Comparison of ENCODE assay signal across 1 cellular context in the genomic region with DNA sequence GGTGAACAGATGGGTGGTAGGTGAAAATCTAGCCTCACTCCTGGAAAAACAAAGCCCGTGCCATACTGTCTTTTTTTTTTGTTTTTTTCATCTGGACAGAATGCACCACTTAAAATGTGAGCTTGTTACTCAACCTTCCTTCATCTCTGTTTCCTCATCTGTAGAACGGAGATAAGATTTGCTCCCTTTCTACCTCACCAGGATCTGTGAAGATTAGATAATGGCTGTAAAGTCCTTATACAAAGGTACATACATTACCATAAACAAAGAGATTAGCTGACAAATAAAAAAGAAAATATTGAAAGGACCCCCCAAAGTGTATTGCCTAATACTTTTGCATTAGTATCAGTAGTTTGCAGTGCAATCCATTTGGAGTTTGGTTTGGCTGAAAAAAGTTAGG.
TF ChIP-seq lines count a peak whose summit lies in the region.

No MANE protein-coding gene starts in this region.

TF ChIP-seq in GM23338, 12 proteins besides CTCF, POLR2A, EP300 and RAD21 (continued from another document):
- no peak for TF ChIP-seq POLR2AphosphoS5 (IDR thresholded peaks at IDR 0.05; ENCODE audit: low read depth)
- no peak for TF ChIP-seq EZH2 (IDR thresholded peaks at IDR 0.05; ENCODE audit: low read depth, unreplicated experiment)
TF ChIP-seq in GM23338: peak in this region for 0.
